ENCODE assay signal across 14 cellular contexts in the genomic region with DNA sequence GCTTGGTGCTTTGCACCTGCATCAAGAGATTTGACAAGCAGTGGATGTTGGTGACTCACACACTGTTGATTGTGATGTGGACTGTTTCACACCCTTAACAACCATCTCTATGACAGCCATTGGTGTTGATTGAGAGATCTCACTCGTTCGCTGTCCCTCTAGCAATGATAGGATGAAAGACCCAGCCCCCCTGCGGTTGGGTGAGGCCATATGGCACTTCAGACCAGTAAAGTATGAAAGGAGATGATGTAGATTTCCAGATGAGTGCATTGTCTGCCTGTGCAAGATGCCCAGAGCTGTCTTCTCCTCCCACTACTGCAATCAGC.
DNase-seq lines count a peak whose midpoint lies in the region; ATAC-seq lines count a peak whose summit lies in the region.
"Had no signal": no experiment of that assay in that cellular context is flagged by ENCODE, and none has a peak within 500 bp of the region (broad histone marks: within the 10 kb centered on the region; RNA-seq: fewer than 3 reads in every experiment).

No MANE protein-coding gene starts in this region.

- ATAC-seq in GM21367 (IDR thresholded peaks at IDR 0.05; ENCODE audit: unreplicated experiment): no peak
- ATAC-seq: A549; activated T-cell treated with anti-CD3 and anti-CD28 coated beads, Interleukin-2, amount 50 U/mL, for 72 hours had no signal

- intact Hi-C loops in activated CD4-positive, alpha-beta T cell treated with anti-CD3 and anti-CD28 coated beads, Interleukin-2, amount 10 ng/mL, durations not matched to agents 24 days and 14 days (cut with micrococcal nuclease): no loop called here

- DNase-seq in NCI-H2171 treated with DMSO at 0.1 percent for 48 hours (lab: John Stamatoyannopoulos, UW) (peak; percentile 24), NCI-H2171 (lab: John Stamatoyannopoulos, UW) (no peak), NCI-H69 (lab: John Stamatoyannopoulos, UW) (peak; percentile 44), germinal center (ENCODE audit: low spot score) (peak; percentile 46), A172 (ENCODE audit: low spot score) (no peak)
- no peak for DNase-seq in stimulated activated CD4-positive, alpha-beta T cell treated with anti-CD3 and anti-CD28 coated beads, Interleukin-1b, Interleukin-23, amount 100 ng/mL, for 48 hours
- DNase-seq in activated CD4-positive, alpha-beta T cell treated with anti-CD3 and anti-CD28 coated beads, Interleukin-2, amount 10 ng/mL, durations not matched to agents 24 days and 14 days: no peak
- DNase-seq: activated CD4-positive, alpha-beta memory T cell treated with anti-CD3 and anti-CD28 coated beads, Interleukin-2, amount 10 ng/mL, durations not matched to agents 7 days and 5 days; activated T-cell treated with anti-CD3 and anti-CD28 coated beads, Interleukin-2, amount 50 U/mL, for 72 hours; hypothalamus; NCI-H345 had no signal

- H3K4me3 Mint-ChIP-seq in activated CD4-positive, alpha-beta T cell treated with anti-CD3 and anti-CD28 coated beads, Interleukin-2, amount 10 ng/mL, durations not matched to agents 24 days and 14 days: no peak overlapping the region
- H3K4me3 Mint-ChIP-seq: activated CD4-positive, alpha-beta memory T cell treated with anti-CD3 and anti-CD28 coated beads, Interleukin-2, amount 10 ng/mL, durations not matched to agents 7 days and 5 days; activated naive CD8-positive, alpha-beta T cell; activated T-cell treated with anti-CD3 and anti-CD28 coated beads, Interleukin-2, amount 50 U/mL, for 72 hours had no signal

- no peak overlapping the region for H3K27ac Mint-ChIP-seq in activated CD4-positive, alpha-beta T cell treated with anti-CD3 and anti-CD28 coated beads, Interleukin-2, amount 10 ng/mL, durations not matched to agents 24 days and 14 days
- H3K27ac Mint-ChIP-seq: activated CD4-positive, alpha-beta memory T cell treated with anti-CD3 and anti-CD28 coated beads, Interleukin-2, amount 10 ng/mL, durations not matched to agents 7 days and 5 days; activated naive CD8-positive, alpha-beta T cell; activated T-cell treated with anti-CD3 and anti-CD28 coated beads, Interleukin-2, amount 50 U/mL, for 72 hours had no signal

- H3K27me3 Mint-ChIP-seq in activated CD4-positive, alpha-beta T cell treated with anti-CD3 and anti-CD28 coated beads, Interleukin-2, amount 10 ng/mL, durations not matched to agents 24 days and 14 days: no peaks in the 10 kb centered on the region
- H3K27me3 Mint-ChIP-seq: activated CD4-positive, alpha-beta memory T cell treated with anti-CD3 and anti-CD28 coated beads, Interleukin-2, amount 10 ng/mL, durations not matched to agents 7 days and 5 days had no signal

- no peaks in the 10 kb centered on the region for H3K36me3 Mint-ChIP-seq in activated CD4-positive, alpha-beta T cell treated with anti-CD3 and anti-CD28 coated beads, Interleukin-2, amount 10 ng/mL, durations not matched to agents 24 days and 14 days (ENCODE audit: low read depth)
- H3K36me3 Mint-ChIP-seq: activated naive CD8-positive, alpha-beta T cell had no signal

- H3K4me1 Mint-ChIP-seq in activated CD4-positive, alpha-beta T cell treated with anti-CD3 and anti-CD28 coated beads, Interleukin-2, amount 10 ng/mL, durations not matched to agents 24 days and 14 days: no peaks in the 10 kb centered on the region
- H3K4me1 Mint-ChIP-seq: activated CD4-positive, alpha-beta memory T cell treated with anti-CD3 and anti-CD28 coated beads, Interleukin-2, amount 10 ng/mL, durations not matched to agents 7 days and 5 days had no signal

- no peaks in the 10 kb centered on the region for H3K9me3 Mint-ChIP-seq in activated CD4-positive, alpha-beta T cell treated with anti-CD3 and anti-CD28 coated beads, Interleukin-2, amount 10 ng/mL, durations not matched to agents 24 days and 14 days
- H3K9me3 Mint-ChIP-seq: activated CD4-positive, alpha-beta memory T cell treated with anti-CD3 and anti-CD28 coated beads, Interleukin-2, amount 10 ng/mL, durations not matched to agents 7 days and 5 days; activated T-cell treated with anti-CD3 and anti-CD28 coated beads, Interleukin-2, amount 50 U/mL, for 72 hours had no signal

Comparison
In these comparisons a context has a peak if more than half of its experiments do, and no peak if none do; other contexts are left out.
1. DNase-seq: peak in NCI-H2171 treated with DMSO at 0.1 percent for 48 hours (single experiment), NCI-H69 (single experiment) and germinal center (single experiment); none in NCI-H2171 (single experiment), stimulated activated CD4-positive, alpha-beta T cell treated with anti-CD3 and anti-CD28 coated beads, Interleukin-1b, Interleukin-23, amount 100 ng/mL, for 48 hours (single experiment), A172 (single experiment) and activated CD4-positive, alpha-beta T cell treated with anti-CD3 and anti-CD28 coated beads, Interleukin-2, amount 10 ng/mL, durations not matched to agents 24 days and 14 days (single experiment).